ENCODE assay signal across 8 cellular contexts in genomic region chr17:77882481-77883212, GRCh38.
A peak's percentile ranks its signal among the peaks of the same experiment; 100 is the strongest.
DNase-seq lines count a peak whose midpoint lies in the region; ATAC-seq and FAIRE-seq lines count a peak whose summit lies in the region.

No MANE protein-coding gene starts in this region.

- no peak overlapping the region for H3K4me3 ChIP-seq in SJCRH30

- peak; percentile 57 to 71 for ATAC-seq in left cardiac atrium
- no peak for ATAC-seq in HG03159 (IDR thresholded peaks at IDR 0.05; ENCODE audit: unreplicated experiment)
- no peak for ATAC-seq in HG03469 (IDR thresholded peaks at IDR 0.05; ENCODE audit: unreplicated experiment)

- intact Hi-C loops in left cardiac atrium (cut with DNase I): loop anchor here in 1 of 2 donors (10.0 kb wide), 1 partner anchor 108 kb away; no protein-coding TSS in a partner anchor

- peak overlapping the region; percentile 21; the same call in 1 of the 2 replicates for H3K27ac ChIP-seq in SJCRH30

- peaks cover 11% of the 10 kb centered on the region; the same call in 1 of the 2 replicates for H3K27me3 ChIP-seq in SJCRH30

- DNase-seq in GM18507 (ENCODE audit: extremely low spot score, insufficient read length, low read depth) (no peak), SJCRH30 (peak; percentile 66 to 76), left cardiac atrium (peak; percentile 83), mesenteric fat pad (ENCODE audit: low spot score) (no peak)
- DNase-seq in activated naive CD4-positive, alpha-beta T cell (lab: John Stamatoyannopoulos, UW): peak; percentile 29 to 65 (median 44)
- peak; percentile 68 to 75 for DNase-seq in stimulated activated CD4-positive, alpha-beta T cell treated with anti-CD3 and anti-CD28 coated beads, Interleukin-2, amount 100 ng/mL, for 24 hours

- FAIRE-seq in GM18507 (lab: Jason Lieb, UNC): peak; percentile 96

- no peaks in the 10 kb centered on the region for H3K36me3 ChIP-seq in SJCRH30

- H3K4me1 ChIP-seq in SJCRH30: peaks cover 36% of the 10 kb centered on the region

- H3K9me3 ChIP-seq in SJCRH30 (replicated peaks): no peaks in the 10 kb centered on the region

Comparison
In these comparisons a context has a peak if more than half of its experiments do, and no peak if none do; other contexts are left out.
1. DNase-seq: peak in SJCRH30 (2 of 2), activated naive CD4-positive, alpha-beta T cell (4 of 4), left cardiac atrium (single experiment) and stimulated activated CD4-positive, alpha-beta T cell treated with anti-CD3 and anti-CD28 coated beads, Interleukin-2, amount 100 ng/mL, for 24 hours (2 of 2); none in GM18507 (single experiment) and mesenteric fat pad (single experiment).
2. ATAC-seq: peak in left cardiac atrium (2 of 2); none in HG03159 (single experiment) and HG03469 (single experiment).